ENCODE assay signal across 8 cellular contexts in genomic region chr20:59940129-59940955, GRCh38. TPM values are rescaled to one million over a fixed set of nuclear protein-coding genes. Genes with fewer than 3 reads are reported as not detected.
DNase-seq lines count a peak whose midpoint lies in the region; ATAC-seq and TF ChIP-seq lines count a peak whose summit lies in the region.

TSS of gene FAM217B (plus strand) at chr20:59940389. CDS start at chr20:59943944, 3,555 bp downstream.
TSS of gene PPP1R3D (minus strand) at chr20:59940305. CDS start at chr20:59939931, 374 bp downstream.

- H3K9ac ChIP-seq in mucosa of stomach (ENCODE audit: low read length) = peak within 1 kb of the TSS; percentile 91

- ATAC-seq in GM21528 (IDR thresholded peaks at IDR 0.05; ENCODE audit: low FRiP score, unreplicated experiment) = peak; percentile 95

- no peaks in the 10 kb centered on the region for H3K9me3 ChIP-seq in mucosa of stomach (ENCODE audit: control insufficient read depth, low read length)

- H3K27me3 ChIP-seq in mucosa of stomach (ENCODE audit: control insufficient read depth, insufficient read depth, low read length) = no peaks in the 10 kb centered on the region

- H3K36me3 ChIP-seq in mucosa of stomach (ENCODE audit: control insufficient read depth, insufficient read depth, low read length) = no peaks in the 10 kb centered on the region

- H3K4me3 ChIP-seq in epithelial cell of proximal tubule (ENCODE audit: low read depth, low read length) = peak within 1 kb of the TSS; percentile 68
- peak within 1 kb of the TSS; percentile 62 for H3K4me3 ChIP-seq in mucosa of stomach (ENCODE audit: low read length)

- DNase-seq in DMS114 treated with DMSO at 0.1 percent for 48 hours (lab: John Stamatoyannopoulos, UW; ENCODE audit: unreplicated experiment) (peak; percentile 90), HuH-7.5 (ENCODE audit: low spot score) (peak; percentile 99), OCI-M1 (lab: John Stamatoyannopoulos, UW) (peak; percentile 94), epithelial cell of proximal tubule (ENCODE audit: low read depth) (peak; percentile 55)
- peak; percentile 89 for DNase-seq in activated T-cell treated with anti-CD3 and anti-CD28 coated beads, Interleukin-2, amount 50 U/mL, for 1 hour
- peak; percentile 94 for DNase-seq in stimulated activated CD8-positive, alpha-beta memory T cell treated with anti-CD3 and anti-CD28 coated beads, Interleukin-4, amount 100 ng/mL, for 48 hours

- peaks cover 14% of the 10 kb centered on the region for H3K4me1 ChIP-seq in mucosa of stomach (ENCODE audit: control insufficient read depth, insufficient read depth, low read length)

- TF ChIP-seq CTCF in epithelial cell of proximal tubule (conservative IDR thresholded peaks at IDR 0.05; ENCODE audit: low read depth, low read length) = no peak

RNA-seq across cellular contexts. Expression of gene FAM217B, which starts in this region (rescaled TPM):
- 4.3 and 6.4 TPM in 2 replicates for total RNA-seq in epithelial cell of proximal tubule

RNA-seq across cellular contexts. Expression of gene PPP1R3D, which starts in this region (rescaled TPM):
- total RNA-seq in epithelial cell of proximal tubule = 3.7 and 5.1 TPM in 2 replicates

Comparison
In these comparisons a context has a peak if more than half of its experiments do, and no peak if none do; other contexts are left out.
1. Peak in every context shown above with its lines: DNase-seq, ATAC-seq and H3K4me3 ChIP-seq.